ENCODE assay signal across 9 cellular contexts in the genomic region with DNA sequence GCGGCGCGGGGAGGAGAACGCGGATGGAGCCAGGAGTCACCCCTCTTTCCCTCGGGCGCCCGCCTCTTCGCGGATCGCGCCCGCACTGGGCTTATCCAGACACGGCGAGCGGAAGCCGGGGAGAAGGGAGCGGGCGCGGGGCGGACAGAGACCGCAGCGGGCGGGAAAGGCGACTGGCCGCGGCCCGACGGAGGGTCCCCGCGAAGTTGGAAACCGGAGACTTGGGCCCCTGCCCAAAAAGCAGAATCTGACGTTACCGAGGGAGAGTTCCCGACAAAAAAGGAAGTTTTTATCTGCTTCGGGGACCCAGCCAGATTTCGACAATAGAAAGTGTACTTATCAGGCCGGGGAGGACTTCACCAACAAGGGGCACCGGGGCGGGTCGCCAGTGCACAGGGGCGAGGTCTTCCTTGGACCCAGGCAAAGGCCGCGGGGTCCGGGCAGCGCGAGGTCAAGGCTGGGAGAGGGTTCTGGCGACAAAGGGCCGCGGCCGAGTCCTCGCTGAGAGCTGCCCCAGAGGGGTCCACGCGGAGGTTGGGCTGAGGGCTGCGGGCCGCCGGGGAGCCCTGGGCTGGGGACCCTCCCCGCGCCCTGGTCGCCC. TPM values are rescaled to one million over a fixed set of nuclear protein-coding genes. Genes with fewer than 3 reads are reported as not detected.
DNase-seq lines count a peak whose midpoint lies in the region; ATAC-seq and TF ChIP-seq lines count a peak whose summit lies in the region.
"Had no signal": no experiment of that assay in that cellular context is flagged by ENCODE, and none has a peak within 500 bp of the region (broad histone marks: within the 10 kb centered on the region; RNA-seq: fewer than 3 reads in every experiment).

No MANE protein-coding gene starts in this region.

- H3K4me1 Mint-ChIP-seq in neural crest cell: peaks cover 43% of the 10 kb centered on the region

- no peak overlapping the region for H3K27ac Mint-ChIP-seq in neural crest cell (ENCODE audit: unreplicated experiment)

- H3K4me3 Mint-ChIP-seq in neural crest cell: peak overlapping the region; percentile 75

- no peak for TF ChIP-seq CTCF in RWPE1 (conservative IDR thresholded peaks at IDR 0.05; ENCODE audit: low read depth)
- TF ChIP-seq CTCF in neural crest cell (conservative IDR thresholded peaks at IDR 0.05): no peak

- POLR2A ChIA-PET in RWPE1 (lab: Yijun Ruan, JAX; ENCODE audit: low non-redundant PET): interaction anchor here (1.0 to 1.1 kb wide), 2 partner anchors 14 to 123 kb away, joined by 3 read pairs; no protein-coding TSS in a partner anchor

- ATAC-seq in esophagus mucosa (peak; percentile 32), GM21515 (IDR thresholded peaks at IDR 0.05; ENCODE audit: unreplicated experiment) (no peak), GM21825 (IDR thresholded peaks at IDR 0.05; ENCODE audit: unreplicated experiment) (no peak)

- peak overlapping the region; percentile 96 for H3K27ac ChIP-seq in RWPE1

- H3K9me3 Mint-ChIP-seq in neural crest cell: no peaks in the 10 kb centered on the region

- peak; percentile 25 for DNase-seq in EH (ENCODE audit: low read depth)
- DNase-seq in RWPE1 (ENCODE audit: low spot score): peak; percentile 41
- DNase-seq in neural crest cell (ENCODE audit: low read depth, low spot score): no peak
- no peak for DNase-seq in HUDEP-2 (lab: John Stamatoyannopoulos, UW; ENCODE audit: unreplicated experiment in 76 of 76)
- no peak for DNase-seq in SK-N-DZ (ENCODE audit: low spot score)

- H3K27me3 Mint-ChIP-seq in neural crest cell (ENCODE audit: low read depth): peaks cover 72% of the 10 kb centered on the region

- H3K36me3 Mint-ChIP-seq in neural crest cell (ENCODE audit: low read depth): no peaks in the 10 kb centered on the region

- CTCF ChIA-PET in RWPE1 (lab: Yijun Ruan, JAX): interaction anchor here (1.2 to 3.7 kb wide), 8 partner anchors 8 to 62 kb away, joined by 3 to 26 read pairs (median 9); no protein-coding TSS in a partner anchor

RNA-seq across cellular contexts. Expression of a gene that starts 0.5 kb away (rescaled TPM):
- 24.0 TPM for total RNA-seq in esophagus mucosa
- 4.5 and 5.1 TPM in 2 replicates for total RNA-seq in neural crest cell
- not detected in 2 replicates for polyA plus RNA-seq in SK-N-DZ (2014; cell fraction: cytosol; rRNA removed)
- not detected in 2 replicates for polyA plus RNA-seq in SK-N-DZ (2014; cell fraction: nucleus; rRNA removed)

RNA-seq across cellular contexts. Expression of a gene that starts 45.3 kb away (rescaled TPM):
- total RNA-seq in esophagus mucosa: 0.64 TPM
- 0.41 and 0.75 TPM in 2 replicates for total RNA-seq in neural crest cell
- 20.7 and 26.4 TPM in 2 replicates for polyA plus RNA-seq in SK-N-DZ (2014; cell fraction: cytosol; rRNA removed)
- polyA plus RNA-seq in SK-N-DZ (2014; cell fraction: nucleus; rRNA removed): 20.8 and 32.3 TPM in 2 replicates
- total RNA-seq: NCI-H460 had no signal

RNA-seq across cellular contexts. Expression of a gene that starts 47.6 kb away (rescaled TPM):
- total RNA-seq in esophagus mucosa (2.6 TPM), neural crest cell (8.6 and 8.7 TPM in 2 replicates)
- polyA plus RNA-seq in SK-N-DZ (2014; cell fraction: cytosol; rRNA removed): 0.93 and 4.2 TPM in 2 replicates
- 1.4 and 2.7 TPM in 2 replicates for polyA plus RNA-seq in SK-N-DZ (2014; cell fraction: nucleus; rRNA removed)

RNA-seq across cellular contexts. Expression of a gene that starts 58.4 kb away (rescaled TPM):
- total RNA-seq in esophagus mucosa (16.9 TPM), neural crest cell (not detected in 2 replicates)
- not detected in 2 replicates for polyA plus RNA-seq in SK-N-DZ (2014; cell fraction: cytosol; rRNA removed)
- not detected in 2 replicates for polyA plus RNA-seq in SK-N-DZ (2014; cell fraction: nucleus; rRNA removed)
- total RNA-seq: NCI-H460 had no signal

Comparison
In these comparisons a context has a peak if more than half of its experiments do, and no peak if none do; other contexts are left out.
1. DNase-seq: peak in EH (single experiment) and RWPE1 (single experiment); none in neural crest cell (single experiment), HUDEP-2 (0 of 76) and SK-N-DZ (single experiment).